ENCODE assay signal across 19 cellular contexts in the genomic region with DNA sequence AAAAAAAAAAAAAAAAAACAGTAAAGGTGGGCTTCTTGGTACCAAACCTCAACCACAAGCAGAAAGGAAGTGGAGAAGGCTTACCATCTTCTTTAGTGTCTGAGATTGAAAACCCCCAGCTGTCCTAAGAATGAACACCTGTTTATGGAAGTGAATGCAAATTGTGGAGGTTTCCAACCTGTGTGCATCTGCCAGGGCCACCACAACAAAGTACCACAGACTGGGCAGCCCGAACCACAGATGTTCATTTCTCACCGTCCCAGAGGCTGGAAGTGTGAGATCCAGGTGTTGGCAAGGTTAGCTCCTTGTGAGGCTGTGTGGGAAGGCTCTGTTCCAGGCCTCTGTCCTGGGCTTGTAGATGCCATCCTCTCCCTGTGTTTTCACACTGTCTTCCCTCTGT.
A peak's percentile ranks its signal among the peaks of the same experiment; 100 is the strongest.
DNase-seq lines count a peak whose midpoint lies in the region; ATAC-seq, FAIRE-seq and TF ChIP-seq lines count a peak whose summit lies in the region.
"Had no signal": no experiment of that assay in that cellular context is flagged by ENCODE, and none has a peak within 500 bp of the region (broad histone marks: within the 10 kb centered on the region; RNA-seq: fewer than 3 reads in every experiment).

No MANE protein-coding gene starts in this region.

- H3K27ac Mint-ChIP-seq in T-helper 2 cell treated with Interferon-gamma antibody and Interleukin-4, amounts not matched to agents 5 μg/mL and 100 μg/mL, for 36 hours: no peak overlapping the region
- H3K27ac Mint-ChIP-seq: CD4-positive, alpha-beta T cell had no signal

- no peak overlapping the region for H2BK15ac ChIP-seq in H1 (ENCODE audit: low read length)

- H4K91ac ChIP-seq in H1 (replicated peaks; ENCODE audit: insufficient read length, low read length): no peak overlapping the region

- no peaks in the 10 kb centered on the region for H3K36me3 ChIP-seq in DND-41 (ENCODE audit: insufficient read depth, low read length)
- H3K36me3 ChIP-seq in MM.1S (replicated peaks; ENCODE audit: insufficient read depth, low read length): no peaks in the 10 kb centered on the region
- no peaks in the 10 kb centered on the region for H3K36me3 ChIP-seq in OCI-LY7 (ENCODE audit: insufficient read depth, low read length)
- H3K36me3 ChIP-seq in H1 (ENCODE audit: control insufficient read depth in 2 of 4, insufficient read depth in 4 of 4, low read length in 3 of 4): no peaks in the 10 kb centered on the region
- no peaks in the 10 kb centered on the region for H3K36me3 ChIP-seq in thyroid gland

- no peaks in the 10 kb centered on the region for H3K23me2 ChIP-seq in H1 (ENCODE audit: low read depth, low read length)

- no peak overlapping the region for H2AK5ac ChIP-seq in H1 (ENCODE audit: low read depth, low read length)

- CTCF ChIA-PET in OCI-LY7 (lab: Charles Lee; ENCODE audit: unreplicated experiment) (no interaction called here), H1 (lab: Charles Lee; ENCODE audit: partially characterized antibody) (interaction anchor here (0.6 kb wide), 1 partner anchor 470 kb away, joined by 3 read pairs; no protein-coding TSS in a partner anchor)

- no peak for TF ChIP-seq CTCF in DND-41 (IDR thresholded peaks at IDR 0.05; ENCODE audit: borderline replicate concordance, extremely low read depth, low read length, poor library complexity, severe bottlenecking)
- no peak for TF ChIP-seq CTCF in MM.1S (IDR thresholded peaks at IDR 0.05; ENCODE audit: low read length)
- TF ChIP-seq CTCF in OCI-LY7 (conservative IDR thresholded peaks at IDR 0.05; ENCODE audit: low read length): no peak
- no peak for TF ChIP-seq CTCF in H1 (IDR thresholded peaks at IDR 0.05; ENCODE audit: control extremely low read depth in 1 of 3, insufficient read depth in 1 of 3, low read depth in 1 of 3, low read length in 3 of 3)
- TF ChIP-seq CTCF in thyroid gland (IDR thresholded peaks at IDR 0.05): no peak

- H3K9me3 ChIP-seq in DND-41 (ENCODE audit: insufficient read depth, low read length, severe bottlenecking) (no peaks in the 10 kb centered on the region), MM.1S (replicated peaks; ENCODE audit: insufficient read depth, low read length) (no peaks in the 10 kb centered on the region), OCI-LY7 (ENCODE audit: low read length) (no peaks in the 10 kb centered on the region), H1 (ENCODE audit: insufficient read depth in 2 of 2, low read depth in 1 of 2, low read length in 1 of 2) (no peaks in the 10 kb centered on the region; a peak in 2 of 4 replicates), thyroid gland (no peaks in the 10 kb centered on the region)
- H3K9me3 ChIP-seq: A549, Caco-2 had no signal

- H2BK5ac ChIP-seq in H1 (ENCODE audit: low read depth, low read length): no peak overlapping the region

- H3K4me3 ChIP-seq in DND-41 (ENCODE audit: low read depth in 1 of 2, low read length in 2 of 2) (no peak overlapping the region), MM.1S (ENCODE audit: low read length) (no peak overlapping the region), OCI-LY7 (ENCODE audit: low read depth, low read length, poor library complexity, severe bottlenecking) (no peak overlapping the region), H1 (ENCODE audit: extremely low read depth in 1 of 4, insufficient read depth in 2 of 4, low read depth in 3 of 4, low read length in 4 of 4) (no peak overlapping the region), thyroid gland (replicated peaks in 1 of 3) (no peak overlapping the region)
- H3K4me3 ChIP-seq: A549, GM12878 had no signal

- H4K5ac ChIP-seq in H1 (ENCODE audit: insufficient read length, low read depth, low read length): no peak overlapping the region

- no peaks in the 10 kb centered on the region for H3K79me1 ChIP-seq in H1 (ENCODE audit: low read depth, low read length)

- FAIRE-seq in H1 (lab: Jason Lieb, UNC): no peak
- FAIRE-seq: A549, D721Med, GM12878, H54 had no signal

- H2BK20ac ChIP-seq in H1 (ENCODE audit: low read length): no peak overlapping the region

- H3K4me2 ChIP-seq in DND-41 (ENCODE audit: insufficient read depth, low read length) (peak overlapping the region; percentile 34; the same call in 1 of the 2 replicates), MM.1S (ENCODE audit: low read depth, low read length) (peak overlapping the region; percentile 20; the same call in 1 of the 2 replicates), OCI-LY7 (ENCODE audit: low read length) (peak overlapping the region; percentile 57), H1 (ENCODE audit: insufficient read depth in 1 of 2, low read depth in 2 of 2, low read length in 2 of 2) (no peak overlapping the region)
- H3K4me2 ChIP-seq: A549 had no signal

- no peak overlapping the region for H3K4ac ChIP-seq in H1 (replicated peaks; ENCODE audit: insufficient read length, low read depth, low read length)

- H3K56ac ChIP-seq in H1 (replicated peaks; ENCODE audit: insufficient read length, low read depth, low read length): no peak overlapping the region

- intact Hi-C loops in OCI-LY7 (cut with micrococcal nuclease; ENCODE audit: unreplicated experiment) (no loop called here), thyroid gland (cut with DNase I) (no loop called here)

- TF ChIP-seq POLR2A in H1 (IDR thresholded peaks at IDR 0.05; ENCODE audit: control extremely low read depth in 1 of 2, low read depth in 2 of 2, low read length in 2 of 2) (no peak), thyroid gland (IDR thresholded peaks at IDR 0.05) (no peak)

- no peaks in the 10 kb centered on the region for H3K36me3 Mint-ChIP-seq in T-helper 2 cell treated with Interferon-gamma antibody and Interleukin-4, amounts not matched to agents 5 μg/mL and 100 μg/mL, for 36 hours (ENCODE audit: low read depth)

- no TSS peak for BruUV-seq in OCI-LY7 (replicated peaks; lab: Mats Ljungman, UMichigan)

- no peak overlapping the region for H2BK120ac ChIP-seq in H1 (replicated peaks; ENCODE audit: low read depth, low read length)

- peak; percentile 88 for ATAC-seq in DND-41 (ENCODE audit: insufficient read depth, low read depth)
- ATAC-seq: A549, GM12878 had no signal

- H3K4me1 ChIP-seq in DND-41 (ENCODE audit: insufficient read depth, low read length) (peaks cover 42% of the 10 kb centered on the region), MM.1S (ENCODE audit: low read length) (peaks cover 20% of the 10 kb centered on the region), OCI-LY7 (ENCODE audit: insufficient read depth, low read length, poor library complexity, severe bottlenecking) (peaks cover 22% of the 10 kb centered on the region), H1 (replicated peaks in 1 of 4; ENCODE audit: control insufficient read depth in 3 of 4, insufficient read depth in 4 of 4, low read length in 3 of 4) (no peaks in the 10 kb centered on the region), thyroid gland (no peaks in the 10 kb centered on the region)
- H3K4me1 ChIP-seq: A549, Caco-2 had no signal

- peak overlapping the region; percentile 69 for H3K27ac ChIP-seq in DND-41 (ENCODE audit: low read length)
- H3K27ac ChIP-seq in MM.1S (ENCODE audit: low read length): peak overlapping the region; percentile 17; the same call in 1 of the 2 replicates
- H3K27ac ChIP-seq in OCI-LY7 (ENCODE audit: low read depth, low read length, poor library complexity, severe bottlenecking): peak overlapping the region; percentile 47
- H3K27ac ChIP-seq in H1 (ENCODE audit: low read depth, low read length): no peak overlapping the region
- no peak overlapping the region for H3K27ac ChIP-seq in thyroid gland
- H3K27ac ChIP-seq: 22Rv1, A549, C4-2B had no signal

- H2AFZ ChIP-seq in DND-41 (ENCODE audit: low read depth, low read length): no peak overlapping the region
- no peak overlapping the region for H2AFZ ChIP-seq in MM.1S (ENCODE audit: low read length)
- H2AFZ ChIP-seq in OCI-LY7 (ENCODE audit: low read length): no peak overlapping the region
- no peak overlapping the region for H2AFZ ChIP-seq in H1 (ENCODE audit: low read length)

- WGBS in H1 (ENCODE audit: extremely low coverage in 1 of 2, insufficient coverage in 1 of 2, insufficient read length in 1 of 2, insufficient replicate concordance in 2 of 2, low coverage in 1 of 2, low lambda C conversion rate in 2 of 2, missing lambda C conversion rate in 1 of 2), 2 experiments: 97% methylated on average over 2 of the region's 2 CpGs; no CpG with 5 or more reads in 1 of the 2 experiments
- 80 to 85% methylated on average over 2 of the region's 2 CpGs for WGBS in thyroid gland, 2 donors

- H4K8ac ChIP-seq in H1 (ENCODE audit: extremely low read depth, insufficient read depth, low read length): 0 out of 2 replicates have a peak overlapping the region, but pooled peaks have one; percentile 35

- H3K79me2 ChIP-seq in DND-41 (ENCODE audit: insufficient read depth, low read length): no peaks in the 10 kb centered on the region
- no peaks in the 10 kb centered on the region for H3K79me2 ChIP-seq in MM.1S (ENCODE audit: low read length)
- H3K79me2 ChIP-seq in OCI-LY7 (ENCODE audit: insufficient read depth, low read depth, low read length): no peaks in the 10 kb centered on the region
- no peaks in the 10 kb centered on the region for H3K79me2 ChIP-seq in H1 (ENCODE audit: control insufficient read depth in 1 of 2, insufficient read depth in 2 of 2, low read length in 2 of 2)

- no peak overlapping the region for H3K18ac ChIP-seq in H1 (ENCODE audit: extremely low read depth, low read length)

- peaks cover 11% of the 10 kb centered on the region for H3F3A ChIP-seq in MM.1S (ENCODE audit: insufficient read depth, low read length)

- H4K20me1 ChIP-seq in DND-41 (ENCODE audit: insufficient read depth, low read length) (no peaks in the 10 kb centered on the region), MM.1S (ENCODE audit: insufficient read depth, low read length) (no peaks in the 10 kb centered on the region), OCI-LY7 (ENCODE audit: insufficient read depth, low read length) (no peaks in the 10 kb centered on the region), H1 (replicated peaks in 1 of 2; ENCODE audit: control insufficient read depth in 1 of 2, insufficient read depth in 2 of 2, low read length in 2 of 2) (no peaks in the 10 kb centered on the region)

- no peak for TF ChIP-seq RAD21 in H1 (IDR thresholded peaks at IDR 0.05 in 1 of 2, conservative IDR thresholded peaks at IDR 0.05 in 1 of 2; ENCODE audit: low read depth in 2 of 2, low read length in 2 of 2)

- H3K9me3 Mint-ChIP-seq in T-helper 2 cell treated with Interferon-gamma antibody and Interleukin-4, amounts not matched to agents 5 μg/mL and 100 μg/mL, for 36 hours: no peaks in the 10 kb centered on the region
- H3K9me3 Mint-ChIP-seq: CD4-positive, alpha-beta T cell had no signal

- H3K9ac ChIP-seq in DND-41 (ENCODE audit: low read depth, low read length) (no peak overlapping the region), MM.1S (ENCODE audit: low read length) (no peak overlapping the region), H1 (replicated peaks in 1 of 4; ENCODE audit: extremely low read depth in 1 of 4, low read depth in 3 of 4, low read length in 3 of 4) (no peak overlapping the region)

- no peaks in the 10 kb centered on the region for H3K4me1 Mint-ChIP-seq in T-helper 2 cell treated with Interferon-gamma antibody and Interleukin-4, amounts not matched to agents 5 μg/mL and 100 μg/mL, for 36 hours (ENCODE audit: low read depth)

- POLR2A ChIA-PET in OCI-LY7 (lab: Charles Lee): no interaction called here
- POLR2A ChIA-PET in H1 (lab: Charles Lee; ENCODE audit: partially characterized antibody): no interaction called here

- H3K27me3 ChIP-seq in DND-41 (ENCODE audit: insufficient read depth, low read length, poor library complexity): no peaks in the 10 kb centered on the region
- no peaks in the 10 kb centered on the region for H3K27me3 ChIP-seq in MM.1S (replicated peaks; ENCODE audit: insufficient read depth, low read length)
- H3K27me3 ChIP-seq in H1 (replicated peaks in 1 of 4; ENCODE audit: control insufficient read depth in 3 of 4, extremely low read depth in 1 of 4, insufficient read depth in 3 of 4, low read length in 3 of 4): peaks cover 0 to 5% (median 3%) of the 10 kb centered on the region in 4 experiments; a peak in 3 of 7 replicates
- H3K27me3 ChIP-seq in thyroid gland: no peaks in the 10 kb centered on the region

- H3K9me2 ChIP-seq in MM.1S (replicated peaks; ENCODE audit: insufficient read depth, low read length) (no peaks in the 10 kb centered on the region), OCI-LY7 (ENCODE audit: insufficient read depth, low read length) (no peaks in the 10 kb centered on the region)

- H3K23ac ChIP-seq in H1 (ENCODE audit: insufficient read length): no peak overlapping the region

- H2BK12ac ChIP-seq in H1 (ENCODE audit: low read depth, low read length): no peak overlapping the region

- no peak for TF ChIP-seq EP300 in H1 (IDR thresholded peaks at IDR 0.05; ENCODE audit: borderline replicate concordance in 1 of 2, low read depth in 2 of 2, low read length in 2 of 2)

- peak; percentile 88 for DNase-seq in DND-41
- DNase-seq in MM.1S: peak; percentile 93
- DNase-seq in OCI-LY7 (ENCODE audit: low spot score): peak; percentile 68
- DNase-seq in H1 (ENCODE audit: low read depth in 1 of 2, low spot score in 2 of 2): no peak
- no peak for DNase-seq in NCI-H1694 (lab: John Stamatoyannopoulos, UW)
- DNase-seq in T-helper 2 cell treated with Interferon-gamma antibody and Interleukin-4, amounts not matched to agents 5 μg/mL and 100 μg/mL, for 36 hours (ENCODE audit: low spot score): no peak
- no peak for DNase-seq in thyroid gland
- DNase-seq in stimulated activated CD4-positive, alpha-beta T cell treated with anti-CD3 and anti-CD28 coated beads, Interleukin-2, amount 100 ng/mL, for 24 hours: no peak
- DNase-seq: AML-193; Caco-2; CD4-positive, alpha-beta T cell; GF-D8; HCEC 1CT had no signal

- peaks cover 13% of the 10 kb centered on the region for H3K27me3 Mint-ChIP-seq in T-helper 2 cell treated with Interferon-gamma antibody and Interleukin-4, amounts not matched to agents 5 μg/mL and 100 μg/mL, for 36 hours (ENCODE audit: low read depth)

- H3K14ac ChIP-seq in H1 (ENCODE audit: insufficient read length): no peak overlapping the region

- no peak overlapping the region for H3K4me3 Mint-ChIP-seq in T-helper 2 cell treated with Interferon-gamma antibody and Interleukin-4, amounts not matched to agents 5 μg/mL and 100 μg/mL, for 36 hours
- H3K4me3 Mint-ChIP-seq: CD4-positive, alpha-beta T cell had no signal

Comparison
In these comparisons a context has a peak if more than half of its experiments do, and no peak if none do; other contexts are left out.
1. DNase-seq: peak in DND-41 (single experiment), MM.1S (single experiment) and OCI-LY7 (single experiment); none in H1 (0 of 2), NCI-H1694 (single experiment), T-helper 2 cell treated with Interferon-gamma antibody and Interleukin-4, amounts not matched to agents 5 μg/mL and 100 μg/mL, for 36 hours (single experiment), thyroid gland (0 of 2) and stimulated activated CD4-positive, alpha-beta T cell treated with anti-CD3 and anti-CD28 coated beads, Interleukin-2, amount 100 ng/mL, for 24 hours (0 of 2).
2. H3K27ac ChIP-seq: peak in DND-41 (single experiment), MM.1S (single experiment) and OCI-LY7 (single experiment); none in H1 (single experiment) and thyroid gland (0 of 3).
3. H3K4me2 ChIP-seq: peak in DND-41 (single experiment), MM.1S (single experiment) and OCI-LY7 (single experiment); none in H1 (0 of 2).